8 cellular contexts compared by ENCODE assay signal in genomic region chr1:247126165-247126564, GRCh38. TPM values are rescaled to one million over a fixed set of nuclear protein-coding genes. Genes with fewer than 3 reads are reported as not detected.
DNase-seq lines count a peak whose midpoint lies in the region; ATAC-seq and TF ChIP-seq lines count a peak whose summit lies in the region.
"Not testable (repeated sequence)": the region's sequence is repeated elsewhere in the genome, so short reads cannot be mapped to it uniquely, and the experiment has no call there.

No MANE protein-coding gene starts in this region.

- TSS peak; percentile 82 for BruUV-seq in Caco-2 (replicated peaks; lab: Mats Ljungman, UMichigan)

- H3K9me3 Mint-ChIP-seq in Caco-2 (ENCODE audit: unreplicated experiment); natural killer cell: not testable (repeated sequence)

- not testable (repeated sequence) for DNase-seq in Caco-2, T-helper 17 cell, natural killer cell

- ATAC-seq in GM19023 (IDR thresholded peaks at IDR 0.05; ENCODE audit: unreplicated experiment) (peak; percentile 99), GM21526 (IDR thresholded peaks at IDR 0.05; ENCODE audit: low FRiP score, unreplicated experiment) (peak; percentile 99), HG02870 (IDR thresholded peaks at IDR 0.05; ENCODE audit: unreplicated experiment) (peak; percentile 99), HG03342 (IDR thresholded peaks at IDR 0.05; ENCODE audit: unreplicated experiment) (peak; percentile 99), T-helper 17 cell (peak; percentile 99), esophagus mucosa (peak; percentile 100), natural killer cell (peak; percentile 99 to 100 (median 99))

- intact Hi-C loops in Caco-2 (cut with micrococcal nuclease; ENCODE audit: unreplicated experiment); natural killer cell (cut with micrococcal nuclease): not testable (repeated sequence)

- TF ChIP-seq CTCF in Caco-2 (IDR thresholded peaks at IDR 0.05; ENCODE audit: insufficient read depth in 1 of 2, low read depth in 1 of 2, low read length in 1 of 2, severe bottlenecking in 1 of 2, unreplicated experiment in 1 of 2); natural killer cell (IDR thresholded peaks at IDR 0.05): not testable (repeated sequence)

- H3K27me3 ChIP-seq in Caco-2 (replicated peaks; ENCODE audit: control insufficient read depth, insufficient read depth, low read length) = not testable (repeated sequence)

- not testable (repeated sequence) for H3K9me3 ChIP-seq in Caco-2; T-helper 17 cell (ENCODE audit: control insufficient read depth, low read length, poor library complexity, severe bottlenecking)

- H3K4me3 ChIP-seq in Caco-2 (ENCODE audit: low read depth, low read length) = not testable (repeated sequence)

- CTCF ChIA-PET in Caco-2 (lab: Charles Lee) = not testable (repeated sequence)

- not testable (repeated sequence) for H3K4me1 ChIP-seq in Caco-2

- POLR2A ChIA-PET in Caco-2 (lab: Charles Lee) = not testable (repeated sequence)

- not testable (repeated sequence) for H3K27ac Mint-ChIP-seq in Caco-2 (ENCODE audit: unreplicated experiment); T-helper 17 cell; natural killer cell

- not testable (repeated sequence) for H3K36me3 ChIP-seq in Caco-2 (ENCODE audit: control insufficient read depth, insufficient read depth, low read length)

- H3K36me3 Mint-ChIP-seq in Caco-2 (ENCODE audit: insufficient read depth, unreplicated experiment) = peaks cover 24% of the 10 kb centered on the region
- H3K36me3 Mint-ChIP-seq in T-helper 17 cell (ENCODE audit: low read depth); natural killer cell: not testable (repeated sequence)

- H3K4me1 Mint-ChIP-seq in Caco-2 (ENCODE audit: low read depth, unreplicated experiment); T-helper 17 cell; natural killer cell: not testable (repeated sequence)

- H3K4me3 Mint-ChIP-seq in Caco-2 (ENCODE audit: unreplicated experiment); T-helper 17 cell; natural killer cell: not testable (repeated sequence)

- H3K27me3 Mint-ChIP-seq in Caco-2 (ENCODE audit: insufficient read depth, unreplicated experiment); T-helper 17 cell; natural killer cell (ENCODE audit: low read depth in 2 of 2): not testable (repeated sequence)

RNA-seq across cellular contexts. Expression of gene ZNF669, which starts 22.0 kb away (rescaled TPM):
- total RNA-seq in Caco-2 (2022) (8.3 and 9.1 TPM in 2 replicates), T-helper 17 cell (10 to 100 TPM in 1 of 2 donors, 1 to 10 TPM in 1; 8.4 to 11.6 TPM), esophagus mucosa (2.6 TPM), natural killer cell (10 to 100 TPM; 16.2 to 18.3 (median 17.0) TPM)

RNA-seq across cellular contexts. Expression of gene ZNF124, which starts 45.7 kb away (rescaled TPM):
- total RNA-seq in Caco-2 (2022) = 47.5 and 52.9 TPM in 2 replicates
- total RNA-seq in T-helper 17 cell = 10 to 100 TPM; 12.0 to 16.7 TPM
- total RNA-seq in esophagus mucosa = 7.5 TPM
- 10 to 100 TPM; 22.0 to 50.6 (median 31.2) TPM for total RNA-seq in natural killer cell

RNA-seq across cellular contexts. Expression of gene ZNF670, which starts 47.6 kb away (rescaled TPM):
- total RNA-seq in Caco-2 (2022) = 5.8 and 6.0 TPM in 2 replicates
- total RNA-seq in T-helper 17 cell = under 1 TPM; 0.26 to 0.40 TPM
- 1.4 TPM for total RNA-seq in esophagus mucosa
- under 1 TPM; 0.35 to 0.95 (median 0.45) TPM for total RNA-seq in natural killer cell
